ENCODE assay signal across 9 cellular contexts in genomic region chr14:89221109-89221508, GRCh38.
DNase-seq lines count a peak whose midpoint lies in the region; ATAC-seq and TF ChIP-seq lines count a peak whose summit lies in the region.
"Had no signal": no experiment of that assay in that cellular context is flagged by ENCODE, and none has a peak within 500 bp of the region (broad histone marks: within the 10 kb centered on the region; RNA-seq: fewer than 3 reads in every experiment).

No MANE protein-coding gene starts in this region.

- H3K27me3 Mint-ChIP-seq in activated CD8-positive, alpha-beta memory T cell treated with anti-CD3 and anti-CD28 coated beads, Interleukin-2, amount 10 ng/mL, durations not matched to agents 7 days and 5 days: no peaks in the 10 kb centered on the region
- no peaks in the 10 kb centered on the region for H3K27me3 Mint-ChIP-seq in type B pancreatic cell

- H3K36me3 Mint-ChIP-seq in activated CD8-positive, alpha-beta memory T cell treated with anti-CD3 and anti-CD28 coated beads, Interleukin-2, amount 10 ng/mL, durations not matched to agents 7 days and 5 days: peaks cover 9% of the 10 kb centered on the region
- peaks cover 3% of the 10 kb centered on the region for H3K36me3 Mint-ChIP-seq in type B pancreatic cell

- peaks cover 10% of the 10 kb centered on the region for H3K4me1 Mint-ChIP-seq in activated CD8-positive, alpha-beta memory T cell treated with anti-CD3 and anti-CD28 coated beads, Interleukin-2, amount 10 ng/mL, durations not matched to agents 7 days and 5 days
- H3K4me1 Mint-ChIP-seq in type B pancreatic cell (ENCODE audit: unreplicated experiment): peaks cover 30% of the 10 kb centered on the region

- H3K9me3 Mint-ChIP-seq in activated CD8-positive, alpha-beta memory T cell treated with anti-CD3 and anti-CD28 coated beads, Interleukin-2, amount 10 ng/mL, durations not matched to agents 7 days and 5 days (ENCODE audit: low read depth): no peaks in the 10 kb centered on the region
- no peaks in the 10 kb centered on the region for H3K9me3 Mint-ChIP-seq in type B pancreatic cell

- no peak overlapping the region for H3K4me3 Mint-ChIP-seq in activated CD8-positive, alpha-beta memory T cell treated with anti-CD3 and anti-CD28 coated beads, Interleukin-2, amount 10 ng/mL, durations not matched to agents 7 days and 5 days
- no peak overlapping the region for H3K4me3 Mint-ChIP-seq in type B pancreatic cell

- H3K27ac ChIP-seq in RWPE1: no peak overlapping the region
- H3K27ac ChIP-seq: vagina had no signal

- no peak overlapping the region for H3K4me3 ChIP-seq in fibroblast of villous mesenchyme (ENCODE audit: low read depth, low read length)
- H3K4me3 ChIP-seq: vagina had no signal

- no peak for TF ChIP-seq CTCF in RWPE1 (conservative IDR thresholded peaks at IDR 0.05; ENCODE audit: low read depth)
- no peak for TF ChIP-seq CTCF in fibroblast of villous mesenchyme (IDR thresholded peaks at IDR 0.05; ENCODE audit: insufficient read depth, low read depth, low read length)
- no peak for TF ChIP-seq CTCF in type B pancreatic cell (conservative IDR thresholded peaks at IDR 0.05)

- peak; percentile 72 for ATAC-seq in activated CD8-positive, alpha-beta memory T cell treated with anti-CD3 and anti-CD28 coated beads, Interleukin-2, amount 10 ng/mL, durations not matched to agents 7 days and 5 days
- peak; percentile 82 for ATAC-seq in stimulated activated naive CD8-positive, alpha-beta T cell treated with anti-CD3 and anti-CD28 coated beads, Interleukin-15, Interleukin-2, amounts not matched to agents 100 U/mL and 50 U/mL, for 24 hours

- CTCF ChIA-PET in activated CD8-positive, alpha-beta memory T cell treated with anti-CD3 and anti-CD28 coated beads, Interleukin-2, amount 10 ng/mL, durations not matched to agents 7 days and 5 days (lab: Charles Lee): no interaction called here
- CTCF ChIA-PET in RWPE1 (lab: Yijun Ruan, JAX): no interaction called here

- POLR2A ChIA-PET in RWPE1 (lab: Yijun Ruan, JAX; ENCODE audit: low non-redundant PET): no interaction called here

- H3K27ac Mint-ChIP-seq in activated CD8-positive, alpha-beta memory T cell treated with anti-CD3 and anti-CD28 coated beads, Interleukin-2, amount 10 ng/mL, durations not matched to agents 7 days and 5 days: no peak overlapping the region
- no peak overlapping the region for H3K27ac Mint-ChIP-seq in type B pancreatic cell

- no peak for DNase-seq in activated CD8-positive, alpha-beta memory T cell treated with anti-CD3 and anti-CD28 coated beads, Interleukin-2, amount 10 ng/mL, durations not matched to agents 7 days and 5 days
- DNase-seq in activated CD8-positive, alpha-beta memory T cell treated with anti-CD3 and anti-CD28 coated beads, Interleukin-2, amount 50 U/mL, for 48 hours: no peak
- peak; percentile 14 for DNase-seq in RWPE1 (ENCODE audit: low spot score)
- peak; percentile 42 for DNase-seq in fibroblast of villous mesenchyme (ENCODE audit: low read depth)
- no peak for DNase-seq in stimulated activated naive CD8-positive, alpha-beta T cell treated with anti-CD3 and anti-CD28 coated beads, Interleukin-15, Interleukin-2, amounts not matched to agents 100 U/mL and 50 U/mL, for 24 hours
- DNase-seq in activated effector memory CD4-positive, alpha-beta T cell treated with anti-CD3 and anti-CD28 coated beads, Interleukin-2, amount 50 U/mL, for 16 hours: no peak
- DNase-seq in NK-92 (lab: John Stamatoyannopoulos, UW; ENCODE audit: unreplicated experiment): no peak
- DNase-seq in type B pancreatic cell (ENCODE audit: extremely low spot score, unreplicated experiment): no peak

Comparison
In these comparisons a context has a peak if more than half of its experiments do, and no peak if none do; other contexts are left out.
1. DNase-seq: peak in RWPE1 (single experiment) and fibroblast of villous mesenchyme (single experiment); none in activated CD8-positive, alpha-beta memory T cell treated with anti-CD3 and anti-CD28 coated beads, Interleukin-2, amount 10 ng/mL, durations not matched to agents 7 days and 5 days (single experiment), activated CD8-positive, alpha-beta memory T cell treated with anti-CD3 and anti-CD28 coated beads, Interleukin-2, amount 50 U/mL, for 48 hours (single experiment), stimulated activated naive CD8-positive, alpha-beta T cell treated with anti-CD3 and anti-CD28 coated beads, Interleukin-15, Interleukin-2, amounts not matched to agents 100 U/mL and 50 U/mL, for 24 hours (single experiment), activated effector memory CD4-positive, alpha-beta T cell treated with anti-CD3 and anti-CD28 coated beads, Interleukin-2, amount 50 U/mL, for 16 hours (single experiment), NK-92 (single experiment) and type B pancreatic cell (single experiment).